ENCODE assay signal across 4 cellular contexts in genomic region chr17:47168896-47169295, GRCh38. TPM values are rescaled to one million over a fixed set of nuclear protein-coding genes. Genes with fewer than 3 reads are reported as not detected.
"Had no signal": no experiment of that assay in that cellular context is flagged by ENCODE, and none has a peak within 500 bp of the region (broad histone marks: within the 10 kb centered on the region; RNA-seq: fewer than 3 reads in every experiment).

No MANE protein-coding gene starts in this region.

RNA-seq across cellular contexts. Expression of gene MYL4, which starts 40.3 kb away (rescaled TPM):
- total RNA-seq: GM23248, H1, H7, HFFc6 had no signal
- polyA plus RNA-seq: GM23248 had no signal
